ENCODE assay signal across 26 cellular contexts in the genomic region with DNA sequence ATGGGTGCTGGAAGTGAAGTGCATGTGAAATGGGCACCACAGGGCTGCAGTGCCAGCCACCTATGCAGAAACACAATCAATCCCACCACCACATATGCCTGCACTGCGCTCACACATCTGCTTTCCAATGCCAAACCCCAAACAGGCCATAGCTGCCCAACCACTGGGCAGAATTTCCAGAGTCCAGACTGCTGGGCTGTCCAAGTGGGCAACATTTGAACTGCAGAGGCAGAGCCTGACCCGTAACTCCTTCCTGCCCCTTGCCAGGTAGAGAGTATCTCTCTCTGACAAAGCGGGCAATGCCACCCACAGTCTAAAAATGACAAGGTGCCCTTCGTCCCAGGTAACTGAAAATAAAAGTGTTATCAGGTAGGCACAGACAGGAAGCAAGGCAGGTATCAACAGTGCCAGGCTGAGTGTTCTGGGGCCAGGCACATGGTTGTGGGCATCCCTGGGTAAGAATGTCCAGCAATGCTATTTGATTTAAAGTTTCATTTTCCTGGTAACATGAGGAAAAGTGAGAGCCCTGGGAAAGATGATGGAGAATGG.
"Had no signal": no experiment of that assay in that cellular context is flagged by ENCODE, and none has a peak within 500 bp of the region (broad histone marks: within the 10 kb centered on the region; RNA-seq: fewer than 3 reads in every experiment).

No MANE protein-coding gene starts in this region.

- H3K9me3 ChIP-seq: MG63, SJSA1 had no signal

- DNase-seq: Karpas-422, KG1, MG63, NCI-H1092, NCI-H1105 treated with DMSO at 0.1 percent for 48 hours, NCI-H1417 treated with DMSO at 0.1 percent for 48 hours, NCI-H146, NCI-H1694 treated with DMSO at 0.1 percent for 48 hours, NCI-H1930, NCI-H2081, NCI-H2107, NCI-H2171, NCI-H226, NCI-H446, NCI-H510A, NCI-H524 treated with DMSO at 0.1 percent for 48 hours, NCI-H69, NCI-H774, Right ventricle myocardium superior, RPMI8226, SIG-M5 had no signal

- H3K4me3 ChIP-seq: MG63, SJSA1, SK-N-MC had no signal

- H3K27me3 ChIP-seq: MG63, SJSA1 had no signal

- H3K36me3 ChIP-seq: MG63, SJSA1 had no signal

- FAIRE-seq: HTR-8/SVneo, RCC 7860 had no signal

- H3K4me1 ChIP-seq: SJSA1 had no signal

- H3K27ac ChIP-seq: HL-60, SJSA1, SK-N-MC had no signal
